ENCODE assay signal across 16 cellular contexts in the genomic region with DNA sequence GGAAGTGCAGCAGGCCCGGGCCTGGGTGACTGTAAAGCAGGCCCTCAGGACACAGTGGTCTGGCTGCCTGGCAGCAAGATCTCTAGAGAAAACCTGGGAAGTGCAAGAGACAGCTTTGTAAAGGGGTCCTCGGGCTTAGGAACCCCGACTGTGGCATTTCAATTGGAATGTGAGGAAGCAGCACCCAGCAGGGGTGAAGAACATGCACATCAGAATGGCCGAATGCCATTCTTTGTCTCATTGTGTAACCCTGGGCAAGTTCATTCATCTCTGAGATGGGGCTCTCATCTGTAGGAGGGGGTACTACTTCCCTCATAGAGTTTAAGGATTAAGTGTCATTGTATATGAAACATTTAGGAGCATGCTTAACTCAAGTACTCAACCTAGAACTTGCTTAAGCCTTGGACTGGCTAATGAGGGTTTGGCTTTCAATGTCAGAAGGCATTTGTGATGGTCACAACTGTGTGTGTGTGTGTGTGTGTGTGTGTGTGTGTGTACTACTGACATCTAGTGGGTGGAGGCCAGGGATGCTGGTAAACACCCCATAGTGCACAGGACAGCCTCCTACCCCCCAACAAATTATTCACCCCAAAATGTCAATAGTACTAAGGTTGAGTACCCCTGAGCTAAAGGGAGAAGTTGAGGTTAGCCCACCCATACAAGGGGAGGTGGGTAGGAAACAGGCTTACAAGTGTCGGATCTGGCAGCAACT. TPM values are rescaled to one million over a fixed set of nuclear protein-coding genes. Genes with fewer than 3 reads are reported as not detected.
DNase-seq lines count a peak whose midpoint lies in the region; ATAC-seq and TF ChIP-seq lines count a peak whose summit lies in the region.
"Had no signal": no experiment of that assay in that cellular context is flagged by ENCODE, and none has a peak within 500 bp of the region (broad histone marks: within the 10 kb centered on the region; RNA-seq: fewer than 3 reads in every experiment).

No MANE protein-coding gene starts in this region.

- H3K9me3 Mint-ChIP-seq in H9 (no peaks in the 10 kb centered on the region), immature natural killer cell (no peaks in the 10 kb centered on the region)
- H3K9me3 Mint-ChIP-seq in activated T-helper 2 cell treated with anti-CD3 and anti-CD28 coated beads, Interferon-gamma antibody, Interleukin-2, Interleukin-4, amounts not matched to agents 10 μg/mL and 5 μg/mL and 100 μg/mL, durations not matched to agents 14 hours and 24 hours and 36 hours: no peaks in the 10 kb centered on the region
- H3K9me3 Mint-ChIP-seq: naive B cell had no signal

- WGBS in H9 (ENCODE audit: extremely low coverage, insufficient read length, low lambda C conversion rate): no CpG with 5 or more reads among the region's 5 CpGs

- H2BK15ac ChIP-seq in H9 (ENCODE audit: low read depth, low read length): no peak overlapping the region

- CTCF ChIA-PET in GM10248 (lab: Yijun Ruan, JAX): interaction anchor here (1.0 to 2.6 kb wide), 6 partner anchors 9 to 28 kb away, joined by 3 to 11 read pairs (median 5); no protein-coding TSS in a partner anchor

- H4K5ac ChIP-seq in H9 (ENCODE audit: insufficient read length, low read depth, low read length): no peak overlapping the region

- no peak overlapping the region for H3K9ac ChIP-seq in H9 (ENCODE audit: extremely low read depth, insufficient read length, low read length)

- H2AK5ac ChIP-seq in H9 (ENCODE audit: insufficient read length, low read length): no peak overlapping the region

- no peak overlapping the region for H4K8ac ChIP-seq in H9 (replicated peaks; ENCODE audit: insufficient read length, low read depth, low read length)

- TF ChIP-seq CTCF in GM10248 (IDR thresholded peaks at IDR 0.05; ENCODE audit: control extremely low read depth, extremely low read depth, low read depth, missing control alignments) (peak; percentile 13), H9 (conservative IDR thresholded peaks at IDR 0.05) (peak; percentile 29; the same call in 1 of the 3 replicates)

- no peak overlapping the region for H2BK120ac ChIP-seq in H9 (ENCODE audit: low read depth, low read length, poor library complexity, severe bottlenecking)

- H3K79me1 ChIP-seq in H9 (ENCODE audit: insufficient read depth, low read depth, low read length, poor library complexity, severe bottlenecking): no peaks in the 10 kb centered on the region

- no peak for ATAC-seq in GM21360 (IDR thresholded peaks at IDR 0.05; ENCODE audit: unreplicated experiment)
- no peak for ATAC-seq in HG02970 (IDR thresholded peaks at IDR 0.05; ENCODE audit: low FRiP score, unreplicated experiment)
- ATAC-seq: PC-3 had no signal

- H3K18ac ChIP-seq in H9 (ENCODE audit: insufficient read length, low read depth, low read length): peak overlapping the region; percentile 24

- no peaks in the 10 kb centered on the region for H3K27me3 ChIP-seq in H9 (ENCODE audit: insufficient read depth, low read length)
- H3K27me3 ChIP-seq: dorsolateral prefrontal cortex had no signal

- H2AFZ ChIP-seq in H9 (ENCODE audit: low read length): no peak overlapping the region

- H3K56ac ChIP-seq in H9 (ENCODE audit: insufficient read length, low read depth, low read length): no peak overlapping the region

- H3K4me1 Mint-ChIP-seq in H9: peaks cover 70 to 84% of the 10 kb centered on the region in 2 experiments
- peaks cover 55% of the 10 kb centered on the region for H3K4me1 Mint-ChIP-seq in activated T-helper 2 cell treated with anti-CD3 and anti-CD28 coated beads, Interferon-gamma antibody, Interleukin-2, Interleukin-4, amounts not matched to agents 10 μg/mL and 5 μg/mL and 100 μg/mL, durations not matched to agents 14 hours and 24 hours and 36 hours (ENCODE audit: low read depth)
- H3K4me1 Mint-ChIP-seq in immature natural killer cell: peaks cover 88 to 95% of the 10 kb centered on the region in 2 donors

- H3K27me3 Mint-ChIP-seq in H9 (ENCODE audit: low read depth) (no peaks in the 10 kb centered on the region), immature natural killer cell (ENCODE audit: low read depth in 3 of 3) (peaks cover 8 to 13% (median 8%) of the 10 kb centered on the region in 3 donors)
- H3K27me3 Mint-ChIP-seq in activated T-helper 2 cell treated with anti-CD3 and anti-CD28 coated beads, Interferon-gamma antibody, Interleukin-2, Interleukin-4, amounts not matched to agents 10 μg/mL and 5 μg/mL and 100 μg/mL, durations not matched to agents 14 hours and 24 hours and 36 hours (ENCODE audit: low read depth): no peaks in the 10 kb centered on the region
- H3K27me3 Mint-ChIP-seq: naive B cell had no signal

- no peaks in the 10 kb centered on the region for H3K9me3 ChIP-seq in H9 (ENCODE audit: control insufficient read depth, low read depth, low read length)
- H3K9me3 ChIP-seq: Caco-2, thoracic aorta had no signal

- H4K91ac ChIP-seq in H9 (ENCODE audit: insufficient read length, low read depth, low read length): no peak overlapping the region

- H3K4me3 Mint-ChIP-seq in H9 (peak overlapping the region in 1 of 2 experiments; percentile 48; a peak in 1 of 5 replicates), immature natural killer cell (peak overlapping the region; percentile 63 to 82 (median 75))
- no peak overlapping the region for H3K4me3 Mint-ChIP-seq in activated T-helper 2 cell treated with anti-CD3 and anti-CD28 coated beads, Interferon-gamma antibody, Interleukin-2, Interleukin-4, amounts not matched to agents 10 μg/mL and 5 μg/mL and 100 μg/mL, durations not matched to agents 14 hours and 24 hours and 36 hours (ENCODE audit: low read depth)
- H3K4me3 Mint-ChIP-seq: naive B cell had no signal

- peaks cover 13% of the 10 kb centered on the region; the same call in 1 of the 2 replicates for H3K4me1 ChIP-seq in H9 (ENCODE audit: insufficient read depth, low read length)
- H3K4me1 ChIP-seq: Caco-2 had no signal

- H3K36me3 Mint-ChIP-seq in H9 (ENCODE audit: insufficient read depth in 1 of 3, low read depth in 3 of 3) (peaks cover 0 to 4% (median 4%) of the 10 kb centered on the region in 3 experiments; a peak in 3 of 7 replicates), immature natural killer cell (peaks cover 0 to 21% (median 15%) of the 10 kb centered on the region in 3 donors)
- peaks cover 16% of the 10 kb centered on the region for H3K36me3 Mint-ChIP-seq in activated T-helper 2 cell treated with anti-CD3 and anti-CD28 coated beads, Interferon-gamma antibody, Interleukin-2, Interleukin-4, amounts not matched to agents 10 μg/mL and 5 μg/mL and 100 μg/mL, durations not matched to agents 14 hours and 24 hours and 36 hours (ENCODE audit: low read depth)
- H3K36me3 Mint-ChIP-seq: naive B cell had no signal

- no peak overlapping the region for H2BK20ac ChIP-seq in H9 (ENCODE audit: low read depth, low read length, poor library complexity, severe bottlenecking)

- no peaks in the 10 kb centered on the region for H3K23me2 ChIP-seq in H9 (ENCODE audit: insufficient read length, low read depth, low read length, poor library complexity, severe bottlenecking)

- DNase-seq in GM10248 (ENCODE audit: extremely low spot score) (no peak), H9 (peak; percentile 87), immature natural killer cell (no peak), RPMI8226 (no peak)
- no peak for DNase-seq in activated T-helper 2 cell treated with anti-CD3 and anti-CD28 coated beads, Interferon-gamma antibody, Interleukin-2, Interleukin-4, amounts not matched to agents 10 μg/mL and 5 μg/mL and 100 μg/mL, durations not matched to agents 14 hours and 24 hours and 36 hours (ENCODE audit: low spot score)
- DNase-seq: activated CD8-positive, alpha-beta memory T cell treated with anti-CD3 and anti-CD28 coated beads for 24 hours; aorta; Caco-2; dorsolateral prefrontal cortex; foreskin melanocyte; naive B cell; NCI-H2171; PC-3 had no signal

- no peak overlapping the region for H3K23ac ChIP-seq in H9 (ENCODE audit: insufficient read length, low read depth, low read length)

- no peak overlapping the region for H2BK12ac ChIP-seq in H9 (ENCODE audit: insufficient read length, low read depth, low read length)

- H3K79me2 ChIP-seq in H9 (ENCODE audit: insufficient read depth, low read length): no peaks in the 10 kb centered on the region

- H3T11ph ChIP-seq in H9 (ENCODE audit: low read length): no peak overlapping the region

- peak overlapping the region; percentile 23 for H3K4me2 ChIP-seq in H9 (ENCODE audit: insufficient read depth, insufficient read length, low read length)

- no peak overlapping the region for H3K4ac ChIP-seq in H9 (ENCODE audit: low read depth, low read length)

- peak overlapping the region; percentile 95 to 98 (median 96) for H3K27ac Mint-ChIP-seq in H9
- H3K27ac Mint-ChIP-seq in activated T-helper 2 cell treated with anti-CD3 and anti-CD28 coated beads, Interferon-gamma antibody, Interleukin-2, Interleukin-4, amounts not matched to agents 10 μg/mL and 5 μg/mL and 100 μg/mL, durations not matched to agents 14 hours and 24 hours and 36 hours: peak overlapping the region; percentile 90
- peak overlapping the region; percentile 90 to 99 (median 96) for H3K27ac Mint-ChIP-seq in immature natural killer cell

- no peaks in the 10 kb centered on the region for H4K20me1 ChIP-seq in H9 (ENCODE audit: control insufficient read depth, insufficient read depth, insufficient read length)

- H3K14ac ChIP-seq in H9 (ENCODE audit: insufficient read depth, low read length): no peak overlapping the region

- H2BK5ac ChIP-seq in H9 (ENCODE audit: insufficient read length, low read length): no peak overlapping the region

- peak overlapping the region; percentile 66 for H3K27ac ChIP-seq in H9 (ENCODE audit: insufficient read length, low read depth, low read length)
- H3K27ac ChIP-seq: dorsolateral prefrontal cortex, thoracic aorta had no signal

- intact Hi-C loops in activated T-helper 2 cell treated with anti-CD3 and anti-CD28 coated beads, Interferon-gamma antibody, Interleukin-2, Interleukin-4, amounts not matched to agents 10 μg/mL and 5 μg/mL and 100 μg/mL, durations not matched to agents 14 hours and 24 hours and 36 hours (cut with micrococcal nuclease): no loop called here

- POLR2A ChIA-PET in GM10248 (lab: Yijun Ruan, JAX): no interaction called here

RNA-seq across cellular contexts. Expression of gene MEX3C, which starts 29.3 kb away (rescaled TPM):
- 98.1 and 99.2 TPM in 2 replicates for total RNA-seq in H9 (2021)
- 48.6 and 49.3 TPM in 2 replicates for total RNA-seq in activated T-helper 2 cell treated with anti-CD3 and anti-CD28 coated beads, Interferon-gamma antibody, Interleukin-2, Interleukin-4, amounts not matched to agents 10 μg/mL and 5 μg/mL and 100 μg/mL, durations not matched to agents 14 hours and 24 hours and 36 hours
- 10 to 100 TPM in 2 of 3 donors, 1 to 10 TPM in 1; 10.0 to 18.1 (median 10.7) TPM for polyA plus RNA-seq in immature natural killer cell
